17 cellular contexts compared by ENCODE assay signal in the genomic region with DNA sequence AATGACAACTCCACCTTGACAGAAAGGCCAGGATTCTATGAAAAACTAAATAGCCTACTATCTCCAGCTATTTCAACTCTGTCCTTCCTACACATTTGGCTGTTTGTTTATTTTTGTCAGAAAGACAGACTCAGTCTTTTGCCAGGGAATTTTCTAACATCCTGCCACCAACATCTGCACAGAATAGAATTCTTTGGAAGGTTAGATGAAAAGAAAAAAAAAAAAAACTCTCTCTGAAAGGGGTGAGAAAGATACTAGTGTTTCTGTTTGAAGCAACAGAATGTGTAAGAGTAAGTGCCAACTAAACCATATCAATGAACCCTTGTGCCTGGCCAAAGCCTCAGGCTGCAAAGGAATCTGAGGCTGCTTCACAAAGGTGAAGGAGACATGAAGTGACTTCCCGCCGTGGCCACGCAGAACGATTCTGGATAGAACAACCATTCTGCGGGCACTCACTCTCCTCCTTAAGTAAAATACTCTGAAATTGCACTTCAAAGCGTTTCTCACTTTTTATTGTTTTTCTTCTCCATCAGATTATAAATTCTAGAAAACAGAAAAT.
"Had no signal": no experiment of that assay in that cellular context is flagged by ENCODE, and none has a peak within 500 bp of the region (broad histone marks: within the 10 kb centered on the region; RNA-seq: fewer than 3 reads in every experiment).

No MANE protein-coding gene starts in this region.

- H3K27ac Mint-ChIP-seq: activated CD4-positive, alpha-beta memory T cell treated with anti-CD3 and anti-CD28 coated beads for 36 hours; activated naive CD4-positive, alpha-beta T cell treated with anti-CD3 and anti-CD28 coated beads, Interleukin-2, amount 50 U/mL, for 72 hours; activated T-cell treated with anti-CD3 and anti-CD28 coated beads, Interleukin-2, amount 50 U/mL, for 24 hours; brain; stimulated activated effector memory CD8-positive, alpha-beta T cell treated with anti-CD3 and anti-CD28 coated beads, Interleukin-12 subunit alpha, Interleukin-12 subunit beta, amount 100 ng/mL, for 72 hours; T-helper 17 cell had no signal

- H3K27ac ChIP-seq: epithelial cell of prostate, thoracic aorta, WERI-Rb-1 had no signal

- DNase-seq: activated CD4-positive, alpha-beta memory T cell treated with anti-CD3 and anti-CD28 coated beads for 36 hours; activated effector memory CD4-positive, alpha-beta T cell treated with Interleukin-2 at 50 U/mL for 16 hours; activated T-cell treated with anti-CD3 and anti-CD28 coated beads, Interleukin-2, amount 50 U/mL, for 24 hours; amniotic stem cell; effector CD8-positive, alpha-beta T cell; islet precursor cell; mammary epithelial cell; posterior cingulate gyrus; retina; T-helper 17 cell; WERI-Rb-1 had no signal

- H3K4me3 ChIP-seq: thoracic aorta had no signal

- H3K36me3 Mint-ChIP-seq: activated CD4-positive, alpha-beta memory T cell treated with anti-CD3 and anti-CD28 coated beads for 36 hours; activated naive CD4-positive, alpha-beta T cell treated with anti-CD3 and anti-CD28 coated beads, Interleukin-2, amount 50 U/mL, for 72 hours; brain; stimulated activated effector memory CD8-positive, alpha-beta T cell treated with anti-CD3 and anti-CD28 coated beads, Interleukin-12 subunit alpha, Interleukin-12 subunit beta, amount 100 ng/mL, for 72 hours had no signal

- H3K27me3 Mint-ChIP-seq: activated CD4-positive, alpha-beta memory T cell treated with anti-CD3 and anti-CD28 coated beads for 36 hours; activated T-cell treated with anti-CD3 and anti-CD28 coated beads, Interleukin-2, amount 50 U/mL, for 24 hours; brain; central memory CD8-positive, alpha-beta T cell had no signal

- ATAC-seq: activated naive CD4-positive, alpha-beta T cell treated with anti-CD3 and anti-CD28 coated beads, Interleukin-2, amount 50 U/mL, for 72 hours; stimulated activated effector memory CD8-positive, alpha-beta T cell treated with anti-CD3 and anti-CD28 coated beads, Interleukin-12 subunit alpha, Interleukin-12 subunit beta, amount 100 ng/mL, for 72 hours; T-helper 17 cell had no signal

- H3K36me3 ChIP-seq: thoracic aorta, WERI-Rb-1 had no signal

- H3K4me1 Mint-ChIP-seq: central memory CD8-positive, alpha-beta T cell; stimulated activated effector memory CD8-positive, alpha-beta T cell treated with anti-CD3 and anti-CD28 coated beads, Interleukin-12 subunit alpha, Interleukin-12 subunit beta, amount 100 ng/mL, for 72 hours; T-helper 17 cell had no signal

- H3K9me3 ChIP-seq: thoracic aorta had no signal

- H3K4me3 Mint-ChIP-seq: activated CD4-positive, alpha-beta memory T cell treated with anti-CD3 and anti-CD28 coated beads for 36 hours; activated T-cell treated with anti-CD3 and anti-CD28 coated beads, Interleukin-2, amount 50 U/mL, for 24 hours; brain; central memory CD8-positive, alpha-beta T cell; stimulated activated effector memory CD8-positive, alpha-beta T cell treated with anti-CD3 and anti-CD28 coated beads, Interleukin-12 subunit alpha, Interleukin-12 subunit beta, amount 100 ng/mL, for 72 hours; T-helper 17 cell had no signal

- H3K9me3 Mint-ChIP-seq: activated CD4-positive, alpha-beta memory T cell treated with anti-CD3 and anti-CD28 coated beads for 36 hours; activated naive CD4-positive, alpha-beta T cell treated with anti-CD3 and anti-CD28 coated beads, Interleukin-2, amount 50 U/mL, for 72 hours; activated T-cell treated with anti-CD3 and anti-CD28 coated beads, Interleukin-2, amount 50 U/mL, for 24 hours; brain had no signal
